1 cellular context compared by ENCODE assay signal in the genomic region with DNA sequence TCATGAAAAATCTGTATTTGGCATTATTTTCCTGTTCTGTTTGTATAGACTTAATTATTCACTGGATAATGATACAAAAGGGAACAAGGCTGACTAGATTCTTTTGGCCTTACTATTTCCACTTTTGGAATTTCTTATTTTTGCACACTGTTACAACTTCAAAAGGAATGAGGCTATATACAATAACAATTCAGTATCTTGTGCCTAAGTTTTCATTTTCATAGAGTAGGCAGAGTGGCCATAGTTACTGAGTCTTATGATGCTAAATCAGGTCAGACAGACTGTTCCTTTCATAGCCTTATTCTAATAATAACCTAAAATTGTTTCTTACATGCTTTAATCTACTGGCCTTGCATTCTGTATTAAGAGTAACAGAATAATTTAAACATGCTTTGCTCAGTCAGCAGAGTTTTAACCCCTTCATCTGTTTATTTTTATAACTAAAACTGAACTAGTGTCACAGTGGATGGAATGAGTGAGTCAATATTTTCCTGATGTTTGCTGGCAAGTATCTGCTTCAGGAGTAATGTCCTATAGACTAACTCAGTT.
TF ChIP-seq lines count a peak whose summit lies in the region.

No MANE protein-coding gene starts in this region.

TF ChIP-seq in IMR-90, 13 proteins besides CTCF, POLR2A, EP300 and RAD21 (continued from another document):
- TF ChIP-seq, protein P1, sequence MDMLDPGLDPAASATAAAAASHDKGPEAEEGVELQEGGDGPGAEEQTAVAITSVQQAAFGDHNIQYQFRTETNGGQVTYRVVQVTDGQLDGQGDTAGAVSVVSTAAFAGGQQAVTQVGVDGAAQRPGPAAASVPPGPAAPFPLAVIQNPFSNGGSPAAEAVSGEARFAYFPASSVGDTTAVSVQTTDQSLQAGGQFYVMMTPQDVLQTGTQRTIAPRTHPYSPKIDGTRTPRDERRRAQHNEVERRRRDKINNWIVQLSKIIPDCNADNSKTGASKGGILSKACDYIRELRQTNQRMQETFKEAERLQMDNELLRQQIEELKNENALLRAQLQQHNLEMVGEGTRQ (IDR thresholded peaks at IDR 0.05; ENCODE audit: low read depth, low read length), result no peak
- TF ChIP-seq BHLHE40 (IDR thresholded peaks at IDR 0.05; ENCODE audit: low read depth, low read length) (no peak), MAFK (IDR thresholded peaks at IDR 0.05; ENCODE audit: low read depth, low read length) (peak; percentile 86), RFX5 (IDR thresholded peaks at IDR 0.05; ENCODE audit: low read depth, low read length) (no peak), CEBPB (IDR thresholded peaks at IDR 0.05; ENCODE audit: low read depth, low read length) (no peak)
